Comparison of ENCODE assay signal across 29 cellular contexts in the genomic region with DNA sequence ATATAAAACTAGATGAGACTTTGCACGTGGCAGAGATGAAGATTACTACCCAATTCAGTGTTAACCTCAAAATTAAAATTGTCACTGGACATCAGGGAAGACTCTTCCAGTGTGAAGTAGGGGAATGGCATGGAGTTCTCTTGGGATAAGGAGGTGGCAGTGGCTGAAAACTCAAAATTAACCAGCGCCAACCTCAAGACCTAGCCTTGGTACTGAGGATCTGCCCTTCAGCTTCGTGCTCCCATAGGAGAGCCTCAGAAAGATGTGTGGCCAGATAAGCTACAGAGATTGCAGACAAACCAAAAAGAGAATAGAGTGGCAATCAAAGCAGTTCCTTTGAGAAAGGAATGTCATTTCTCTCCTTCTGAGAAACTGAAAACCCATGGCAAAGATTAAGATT.
"Had no signal": no experiment of that assay in that cellular context is flagged by ENCODE, and none has a peak within 500 bp of the region (broad histone marks: within the 10 kb centered on the region; RNA-seq: fewer than 3 reads in every experiment).

No MANE protein-coding gene starts in this region.

- DNase-seq: stimulated activated CD4-positive, alpha-beta T cell treated with anti-CD3 and anti-CD28 coated beads, Interleukin-2, amount 100 ng/mL, for 48 hours; stimulated activated CD4-positive, alpha-beta T cell treated with anti-CD3 and anti-CD28 coated beads, Interleukin-4, amount 100 ng/mL, for 1 hour; stimulated activated CD4-positive, alpha-beta T cell treated with anti-CD3 and anti-CD28 coated beads, Interleukin-4, amount 100 ng/mL, for 24 hours; stimulated activated CD4-positive, alpha-beta T cell treated with anti-CD3 and anti-CD28 coated beads, Interleukin-4, amount 100 ng/mL, for 4 hours; stimulated activated CD8-positive, alpha-beta memory T cell treated with anti-CD3 and anti-CD28 coated beads, Interleukin-4, amount 100 ng/mL, for 48 hours; stimulated activated naive B cell treated with anti-CD40 and anti-IgM and Interleukin-4, amounts not matched to agents 10 μg/mL and 1 μg/mL and 100 μg/mL, for 72 hours; stimulated activated naive CD4-positive, alpha-beta T cell; stimulated activated naive CD4-positive, alpha-beta T cell treated with Interleukin-2 at 50 U/mL for 16 hours; stimulated activated naive CD8-positive, alpha-beta T cell treated with anti-CD3 and anti-CD28 coated beads, Interleukin-15, amount 100 ng/mL, for 72 hours; stimulated activated naive CD8-positive, alpha-beta T cell treated with anti-CD3 and anti-CD28 coated beads, Interleukin-15, Interleukin-2, amounts not matched to agents 100 U/mL and 50 U/mL, for 24 hours; stomach; substantia nigra; testis; thyroid gland; tibial artery; transverse colon; trophoblast cell; upper lobe of left lung; upper lobe of right lung; uterus had no signal

- H3K27ac Mint-ChIP-seq: stimulated activated effector memory CD8-positive, alpha-beta T cell treated with anti-CD3 and anti-CD28 coated beads, Interleukin-12 subunit alpha, Interleukin-12 subunit beta, amount 100 ng/mL, for 72 hours; stimulated activated memory B cell treated with anti-CD40 and anti-IgM and Interleukin-4, amounts not matched to agents 10 μg/mL and 1 μg/mL and 100 μg/mL, for 72 hours; stimulated activated naive B cell treated with anti-CD40 and anti-IgM and Interleukin-4, amounts not matched to agents 10 μg/mL and 1 μg/mL and 100 μg/mL, for 72 hours; stimulated activated naive CD8-positive, alpha-beta T cell treated with anti-CD3 and anti-CD28 coated beads, Interleukin-15, amount 100 ng/mL, for 72 hours; stimulated activated naive CD8-positive, alpha-beta T cell treated with anti-CD3 and anti-CD28 coated beads, Interleukin-15, Interleukin-2, amounts not matched to agents 100 ng/mL and 50 ng/mL, for 24 hours; type B pancreatic cell had no signal

- H3K27ac ChIP-seq: stomach, suprapubic skin, testis, thoracic aorta, thyroid gland, tibial artery, tibial nerve, transverse colon, upper lobe of left lung, upper lobe of right lung, uterus, vagina had no signal

- H3K4me3 ChIP-seq: stomach, suprapubic skin, testis, thoracic aorta, thyroid gland, tibial artery, tibial nerve, transverse colon, upper lobe of left lung, upper lobe of right lung, uterus, vagina had no signal

- H3K9me3 Mint-ChIP-seq: stimulated activated effector memory CD8-positive, alpha-beta T cell treated with anti-CD3 and anti-CD28 coated beads, Interleukin-12 subunit alpha, Interleukin-12 subunit beta, amount 100 ng/mL, for 72 hours; stimulated activated memory B cell treated with anti-CD40 and anti-IgM and Interleukin-4, amounts not matched to agents 10 μg/mL and 1 μg/mL and 100 μg/mL, for 72 hours; stimulated activated naive B cell treated with anti-CD40 and anti-IgM and Interleukin-4, amounts not matched to agents 10 μg/mL and 1 μg/mL and 100 μg/mL, for 72 hours; stimulated activated naive CD8-positive, alpha-beta T cell treated with anti-CD3 and anti-CD28 coated beads, Interleukin-15, amount 100 ng/mL, for 72 hours; stimulated activated naive CD8-positive, alpha-beta T cell treated with anti-CD3 and anti-CD28 coated beads, Interleukin-15, Interleukin-2, amounts not matched to agents 100 ng/mL and 50 ng/mL, for 24 hours; type B pancreatic cell had no signal

- H3K9me3 ChIP-seq: stomach, suprapubic skin, testis, thoracic aorta, thyroid gland, tibial artery, tibial nerve, transverse colon, upper lobe of left lung, upper lobe of right lung, uterus, vagina had no signal

- FAIRE-seq: urothelium cell line had no signal

- H3K27me3 Mint-ChIP-seq: stimulated activated memory B cell treated with anti-CD40 and anti-IgM and Interleukin-4, amounts not matched to agents 10 μg/mL and 1 μg/mL and 100 μg/mL, for 72 hours; type B pancreatic cell had no signal

- H3K36me3 Mint-ChIP-seq: stimulated activated effector memory CD8-positive, alpha-beta T cell treated with anti-CD3 and anti-CD28 coated beads, Interleukin-12 subunit alpha, Interleukin-12 subunit beta, amount 100 ng/mL, for 72 hours; stimulated activated memory B cell treated with anti-CD40 and anti-IgM and Interleukin-4, amounts not matched to agents 10 μg/mL and 1 μg/mL and 100 μg/mL, for 72 hours; stimulated activated naive B cell treated with anti-CD40 and anti-IgM and Interleukin-4, amounts not matched to agents 10 μg/mL and 1 μg/mL and 100 μg/mL, for 72 hours; type B pancreatic cell had no signal

- H3K4me3 Mint-ChIP-seq: stimulated activated effector memory CD8-positive, alpha-beta T cell treated with anti-CD3 and anti-CD28 coated beads, Interleukin-12 subunit alpha, Interleukin-12 subunit beta, amount 100 ng/mL, for 72 hours; stimulated activated memory B cell treated with anti-CD40 and anti-IgM and Interleukin-4, amounts not matched to agents 10 μg/mL and 1 μg/mL and 100 μg/mL, for 72 hours; stimulated activated naive B cell treated with anti-CD40 and anti-IgM and Interleukin-4, amounts not matched to agents 10 μg/mL and 1 μg/mL and 100 μg/mL, for 72 hours; stimulated activated naive CD8-positive, alpha-beta T cell treated with anti-CD3 and anti-CD28 coated beads, Interleukin-15, amount 100 ng/mL, for 72 hours; stimulated activated naive CD8-positive, alpha-beta T cell treated with anti-CD3 and anti-CD28 coated beads, Interleukin-15, Interleukin-2, amounts not matched to agents 100 ng/mL and 50 ng/mL, for 24 hours; type B pancreatic cell had no signal

- ATAC-seq: stimulated activated effector memory CD8-positive, alpha-beta T cell treated with anti-CD3 and anti-CD28 coated beads, Interleukin-12 subunit alpha, Interleukin-12 subunit beta, amount 100 ng/mL, for 72 hours; stimulated activated memory B cell treated with anti-CD40 and anti-IgM and Interleukin-4, amounts not matched to agents 10 μg/mL and 1 μg/mL and 100 μg/mL, for 72 hours; stimulated activated naive B cell treated with anti-CD40 and anti-IgM and Interleukin-4, amounts not matched to agents 10 μg/mL and 1 μg/mL and 100 μg/mL, for 72 hours; stimulated activated naive CD8-positive, alpha-beta T cell treated with anti-CD3 and anti-CD28 coated beads, Interleukin-15, amount 100 ng/mL, for 72 hours; stimulated activated naive CD8-positive, alpha-beta T cell treated with anti-CD3 and anti-CD28 coated beads, Interleukin-15, Interleukin-2, amounts not matched to agents 100 U/mL and 50 U/mL, for 24 hours; upper lobe of right lung had no signal

- H3K36me3 ChIP-seq: stomach, suprapubic skin, thoracic aorta, thyroid gland, tibial artery, tibial nerve, transverse colon, upper lobe of left lung, upper lobe of right lung, uterus, vagina had no signal

- H3K4me1 ChIP-seq: suprapubic skin, testis, thyroid gland, tibial nerve, upper lobe of left lung, upper lobe of right lung, uterus, vagina had no signal

- H3K4me1 Mint-ChIP-seq: stimulated activated effector memory CD8-positive, alpha-beta T cell treated with anti-CD3 and anti-CD28 coated beads, Interleukin-12 subunit alpha, Interleukin-12 subunit beta, amount 100 ng/mL, for 72 hours; stimulated activated naive CD8-positive, alpha-beta T cell treated with anti-CD3 and anti-CD28 coated beads, Interleukin-15, amount 100 ng/mL, for 72 hours had no signal

- H3K27me3 ChIP-seq: stomach, suprapubic skin, testis, thyroid gland, tibial artery, tibial nerve, transverse colon, upper lobe of left lung, upper lobe of right lung, uterus, vagina had no signal
